ENCODE assay signal across 11 cellular contexts in the genomic region with DNA sequence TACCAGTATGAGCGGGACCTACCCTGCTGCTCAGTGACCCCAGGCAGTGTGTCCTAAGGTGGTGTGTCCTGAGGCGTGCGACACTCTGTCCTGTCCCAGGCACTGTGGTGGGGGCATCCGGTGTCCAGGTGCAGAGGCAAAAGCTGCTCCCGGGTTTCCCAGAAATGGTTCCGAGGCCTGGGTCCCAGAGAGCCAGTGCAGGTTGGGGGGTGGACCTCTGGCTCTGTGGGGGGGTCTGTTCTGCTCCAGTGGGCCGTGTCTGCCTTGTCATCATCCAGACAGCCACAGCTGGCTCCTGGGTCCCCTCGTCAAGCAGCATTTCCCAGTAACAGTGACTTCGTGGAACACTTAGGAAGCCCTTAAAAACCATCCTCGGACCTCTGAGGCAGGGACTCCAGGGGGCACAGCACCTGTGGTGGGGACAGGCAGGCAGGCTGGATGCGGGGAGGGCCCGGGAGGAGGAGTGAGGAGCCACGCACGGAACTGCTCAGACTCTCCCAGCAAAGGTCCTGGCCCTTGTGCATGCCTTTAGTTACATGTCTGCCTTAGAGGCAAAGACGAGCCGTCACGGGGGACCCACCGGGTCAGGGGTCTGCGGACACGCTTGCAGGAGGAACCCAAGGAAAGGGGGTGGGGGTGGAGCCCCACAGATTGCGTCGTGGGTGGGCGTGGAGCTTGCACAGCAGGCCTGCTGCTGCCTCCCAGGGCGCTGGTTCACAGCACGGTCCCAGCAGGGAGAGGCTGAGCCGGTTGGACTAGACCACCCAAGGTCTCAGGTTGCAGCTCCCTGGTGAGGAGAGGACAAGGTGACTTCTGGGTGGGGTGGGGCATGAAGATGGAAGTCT. TPM values are rescaled to one million over a fixed set of nuclear protein-coding genes. Genes with fewer than 3 reads are reported as not detected.
DNase-seq lines count a peak whose midpoint lies in the region; ATAC-seq and TF ChIP-seq lines count a peak whose summit lies in the region.
"Had no signal": no experiment of that assay in that cellular context is flagged by ENCODE, and none has a peak within 500 bp of the region (broad histone marks: within the 10 kb centered on the region; RNA-seq: fewer than 3 reads in every experiment).

No MANE protein-coding gene starts in this region.

- ATAC-seq in CD4-positive, CD25-positive, alpha-beta regulatory T cell (ENCODE audit: low read depth in 2 of 2), result no peak
- ATAC-seq in HCT116, result peak; percentile 8; the same call in 1 of the 2 replicates
- ATAC-seq in psoas muscle, result no peak
- ATAC-seq in GM18519 (IDR thresholded peaks at IDR 0.05; ENCODE audit: low FRiP score, unreplicated experiment), result no peak

- H3K27ac ChIP-seq in CD4-positive, CD25-positive, alpha-beta regulatory T cell (ENCODE audit: insufficient read depth, low read length, poor library complexity, severe bottlenecking), result no peak overlapping the region
- H3K27ac ChIP-seq in HCT116 (ENCODE audit: low read depth, low read length) (peak overlapping the region; percentile 62; the same call in 1 of the 2 replicates), psoas muscle (peak overlapping the region; percentile 73)
- H3K27ac ChIP-seq: KMS-11 had no signal

- H3K27ac Mint-ChIP-seq in CD4-positive, CD25-positive, alpha-beta regulatory T cell, result peak overlapping the region in 2 of 3 donors; percentile 25 to 32
- H3K27ac Mint-ChIP-seq: activated naive CD8-positive, alpha-beta T cell treated with anti-CD3 and anti-CD28 coated beads for 36 hours had no signal

- H3K4me1 ChIP-seq in CD4-positive, CD25-positive, alpha-beta regulatory T cell (ENCODE audit: control insufficient read depth, insufficient read depth, low read length, poor library complexity, severe bottlenecking), result peaks cover 56% of the 10 kb centered on the region
- peaks cover 46 to 93% of the 10 kb centered on the region in 2 experiments for H3K4me1 ChIP-seq in HCT116 (ENCODE audit: control insufficient read depth in 1 of 2, insufficient read depth in 2 of 2, low read length in 2 of 2)
- H3K4me1 ChIP-seq in psoas muscle, result peaks cover 84% of the 10 kb centered on the region

- H3K9me3 ChIP-seq in CD4-positive, CD25-positive, alpha-beta regulatory T cell (ENCODE audit: control insufficient read depth in 2 of 2, low read length in 2 of 2), result no peaks in the 10 kb centered on the region
- H3K9me3 ChIP-seq in HCT116 (ENCODE audit: control insufficient read depth in 1 of 2, insufficient read depth in 1 of 2, low read depth in 1 of 2, low read length in 2 of 2), result no peaks in the 10 kb centered on the region
- H3K9me3 ChIP-seq in psoas muscle, result no peaks in the 10 kb centered on the region

- peaks cover 40% of the 10 kb centered on the region; the same call in 1 of the 2 replicates for H4K20me1 ChIP-seq in HCT116 (ENCODE audit: insufficient read depth)

- no peaks in the 10 kb centered on the region for H3K9me2 ChIP-seq in HCT116 (ENCODE audit: insufficient read depth)

- POLR2A ChIA-PET in HCT116 (lab: Charles Lee), result interaction anchor here (0.7 to 1.9 kb wide), 2 partner anchors 20 to 58 kb away, joined by 3 to 4 read pairs; no protein-coding TSS in a partner anchor

- H3K4me2 ChIP-seq in HCT116 (ENCODE audit: low read length), result peak overlapping the region; percentile 46
- H3K4me2 ChIP-seq: KMS-11 had no signal

- no peaks in the 10 kb centered on the region for H3K27me3 Mint-ChIP-seq in CD4-positive, CD25-positive, alpha-beta regulatory T cell
- H3K27me3 Mint-ChIP-seq: activated naive CD8-positive, alpha-beta T cell treated with anti-CD3 and anti-CD28 coated beads for 36 hours had no signal

- H3K4me3 Mint-ChIP-seq in CD4-positive, CD25-positive, alpha-beta regulatory T cell, result peak overlapping the region in 1 of 4 donors; percentile 69
- H3K4me3 Mint-ChIP-seq: activated naive CD8-positive, alpha-beta T cell treated with anti-CD3 and anti-CD28 coated beads for 36 hours had no signal

- TF ChIP-seq POLR2A in HCT116 (IDR thresholded peaks at IDR 0.05; ENCODE audit: borderline replicate concordance, extremely low read depth, insufficient read depth, insufficient read length), result no peak

- H2AFZ ChIP-seq in HCT116 (ENCODE audit: low read depth, low read length, poor library complexity, severe bottlenecking), result no peak overlapping the region

- no peaks in the 10 kb centered on the region for H3K9me3 Mint-ChIP-seq in CD4-positive, CD25-positive, alpha-beta regulatory T cell
- H3K9me3 Mint-ChIP-seq: activated naive CD8-positive, alpha-beta T cell treated with anti-CD3 and anti-CD28 coated beads for 36 hours had no signal

- H3K36me3 ChIP-seq in CD4-positive, CD25-positive, alpha-beta regulatory T cell (ENCODE audit: control insufficient read depth, insufficient read depth, low read length), result no peaks in the 10 kb centered on the region
- H3K36me3 ChIP-seq in HCT116 (ENCODE audit: control insufficient read depth in 1 of 2, insufficient read depth in 2 of 2, low read length in 2 of 2) (peaks cover 23 to 75% of the 10 kb centered on the region in 2 experiments), psoas muscle (ENCODE audit: insufficient read depth in 1 of 2, low read depth in 1 of 2) (peaks cover 0 to 20% of the 10 kb centered on the region in 2 donors)

- BruUV-seq in HCT116 (replicated peaks; lab: Mats Ljungman, UMichigan), result no TSS peak

- DNase-seq in CD4-positive, CD25-positive, alpha-beta regulatory T cell, result no peak
- DNase-seq in HCT116 (ENCODE audit: low read depth, low spot score) (no peak), choroid plexus epithelial cell (ENCODE audit: low read depth) (peak; percentile 62), psoas muscle (peak; percentile 21 to 67), AG08395 (ENCODE audit: low spot score) (no peak), hippocampal formation (lab: John Stamatoyannopoulos, UW) (no peak)
- DNase-seq: activated naive CD8-positive, alpha-beta T cell treated with anti-CD3 and anti-CD28 coated beads for 36 hours; effector CD4-positive, alpha-beta T cell; NCI-H226 had no signal

- CTCF ChIA-PET in HCT116 (lab: Charles Lee), result interaction anchor here (0.8 to 2.5 kb wide), 3 partner anchors 28 to 204 kb away, joined by 3 to 14 read pairs (median 9); a partner anchor contains a TSS

- H3K4me1 Mint-ChIP-seq in CD4-positive, CD25-positive, alpha-beta regulatory T cell, result peaks cover 0 to 35% (median 17%) of the 10 kb centered on the region in 4 donors

- H3K36me3 Mint-ChIP-seq in CD4-positive, CD25-positive, alpha-beta regulatory T cell, result no peaks in the 10 kb centered on the region

- no peak for TF ChIP-seq RAD21 in HCT116 (IDR thresholded peaks at IDR 0.05; ENCODE audit: low read depth)

- no peak overlapping the region for H3K4me3 ChIP-seq in CD4-positive, CD25-positive, alpha-beta regulatory T cell (ENCODE audit: low read depth, low read length)
- H3K4me3 ChIP-seq in HCT116 (replicated peaks in 1 of 2; ENCODE audit: low read depth in 1 of 2, low read length in 2 of 2) (no peak overlapping the region), choroid plexus epithelial cell (ENCODE audit: low read depth, low read length) (no peak overlapping the region), psoas muscle (no peak overlapping the region)

- TF ChIP-seq CTCF in HCT116 (IDR thresholded peaks at IDR 0.05 in 2 of 3, conservative IDR thresholded peaks at IDR 0.05 in 1 of 3; ENCODE audit: borderline replicate concordance in 1 of 3, insufficient read depth in 1 of 3, low read depth in 2 of 3, low read length in 2 of 3) (no peak), choroid plexus epithelial cell (conservative IDR thresholded peaks at IDR 0.05; ENCODE audit: low read depth, low read length) (no peak), psoas muscle (IDR thresholded peaks at IDR 0.05) (no peak)

- intact Hi-C loops in HCT116 (cut with micrococcal nuclease), result no loop called here
- intact Hi-C loops in psoas muscle (cut with DNase I), result loop anchor here in 1 of 2 donors (5.0 kb wide), 1 partner anchor 38 kb away; a partner anchor contains a TSS

- 41 to 70% (median 48%) methylated on average over 26 of the region's 26 CpGs for WGBS in psoas muscle, 3 donors

- peak overlapping the region; percentile 34 for H3K9ac ChIP-seq in HCT116 (ENCODE audit: low read length)
- H3K9ac ChIP-seq: KMS-11 had no signal

- H3K27me3 ChIP-seq in CD4-positive, CD25-positive, alpha-beta regulatory T cell (ENCODE audit: control insufficient read depth, insufficient read depth, low read length), result no peaks in the 10 kb centered on the region
- H3K27me3 ChIP-seq in HCT116 (ENCODE audit: insufficient read depth, low read length) (no peaks in the 10 kb centered on the region), psoas muscle (ENCODE audit: insufficient read depth in 3 of 3, low read length in 2 of 3) (no peaks in the 10 kb centered on the region)

- RAD21 ChIA-PET in HCT116 (lab: Charles Lee; ENCODE audit: low non-redundant PET in 1 of 2, low total read pairs in 2 of 2, uncharacterized antibody in 2 of 2, unreplicated experiment in 2 of 2), result no interaction called here

- H3K79me2 ChIP-seq in HCT116 (ENCODE audit: insufficient read depth, low read length), result peaks cover 98% of the 10 kb centered on the region

TF ChIP-seq in HCT116, 20 proteins besides CTCF, POLR2A, EP300 and RAD21:
- no peak for TF ChIP-seq SIN3A (IDR thresholded peaks at IDR 0.05; ENCODE audit: low read depth)
- peak; percentile 18; the same call in 1 of the 2 replicates for TF ChIP-seq POLR2AphosphoS5 (IDR thresholded peaks at IDR 0.05; ENCODE audit: low read depth, low read length)

RNA-seq across cellular contexts. Expression of a gene that starts 5.6 kb away (rescaled TPM):
- total RNA-seq in CD4-positive, CD25-positive, alpha-beta regulatory T cell, result 52.5 TPM
- polyA plus RNA-seq in CD4-positive, CD25-positive, alpha-beta regulatory T cell, result 1 to 10 TPM; 1.5 to 3.3 (median 2.2) TPM
- total RNA-seq in HCT116 (2021; ENCODE audit: unreplicated experiment) (445 TPM), psoas muscle (100 to 1,000 TPM in 2 of 4 donors, 10 to 100 TPM in 2; 18.6 to 182 (median 70.1) TPM)
- polyA plus RNA-seq in HCT116 (2012), result 422 and 492 TPM in 2 replicates
- 100 to 1,000 TPM; 102 to 263 (median 128) TPM for polyA plus RNA-seq in psoas muscle

RNA-seq across cellular contexts. Expression of a gene that starts 21.8 kb away (rescaled TPM):
- total RNA-seq in CD4-positive, CD25-positive, alpha-beta regulatory T cell, result 76.6 TPM
- 10 to 100 TPM; 27.7 to 38.9 (median 33.7) TPM for polyA plus RNA-seq in CD4-positive, CD25-positive, alpha-beta regulatory T cell
- total RNA-seq in HCT116 (2021; ENCODE audit: unreplicated experiment) (143 TPM), psoas muscle (10 to 100 TPM; 10.2 to 15.3 (median 12.4) TPM)
- 99.2 and 103 TPM in 2 replicates for polyA plus RNA-seq in HCT116 (2012)
- 10 to 100 TPM in 1 of 3 donors, 1 to 10 TPM in 2; 7.2 to 11.1 (median 8.6) TPM for polyA plus RNA-seq in psoas muscle

RNA-seq across cellular contexts. Expression of a gene that starts 39.1 kb away (rescaled TPM):
- total RNA-seq in CD4-positive, CD25-positive, alpha-beta regulatory T cell, result 333 TPM
- polyA plus RNA-seq in CD4-positive, CD25-positive, alpha-beta regulatory T cell, result 10 to 100 TPM; 41.2 to 50.3 (median 48.6) TPM
- 176 TPM for total RNA-seq in HCT116 (2021; ENCODE audit: unreplicated experiment)
- polyA plus RNA-seq in HCT116 (2012), result 184 and 197 TPM in 2 replicates
- 100 to 1,000 TPM in 3 of 4 donors, 10 to 100 TPM in 1; 73.5 to 139 (median 116) TPM for total RNA-seq in psoas muscle
- polyA plus RNA-seq in psoas muscle, result 100 to 1,000 TPM in 1 of 3 donors, 10 to 100 TPM in 2; 74.3 to 124 (median 92.7) TPM

Comparison
In these comparisons a context has a peak if more than half of its experiments do, and no peak if none do; other contexts are left out.
1. DNase-seq: peak in choroid plexus epithelial cell (single experiment) and psoas muscle (2 of 2); none in CD4-positive, CD25-positive, alpha-beta regulatory T cell (0 of 3), HCT116 (single experiment), AG08395 (single experiment) and hippocampal formation (0 of 2).